18 cellular contexts compared by ENCODE assay signal in genomic region chr2:159758686-159759085, GRCh38. TPM values are rescaled to one million over a fixed set of nuclear protein-coding genes. Genes with fewer than 3 reads are reported as not detected.
DNase-seq lines count a peak whose midpoint lies in the region; ATAC-seq, FAIRE-seq and TF ChIP-seq lines count a peak whose summit lies in the region.
"Had no signal": no experiment of that assay in that cellular context is flagged by ENCODE, and none has a peak within 500 bp of the region (broad histone marks: within the 10 kb centered on the region; RNA-seq: fewer than 3 reads in every experiment).

No MANE protein-coding gene starts in this region.

- no peak for TF ChIP-seq EP300 in A549 (IDR thresholded peaks at IDR 0.05)

- FAIRE-seq in A549 (lab: Jason Lieb, UNC), result no peak

- H3K4me1 Mint-ChIP-seq in HFFc6 (ENCODE audit: low read depth) (peaks cover 22% of the 10 kb centered on the region), memory B cell (peaks cover 3% of the 10 kb centered on the region)
- no peaks in the 10 kb centered on the region for H3K4me1 Mint-ChIP-seq in stimulated activated memory B cell treated with anti-CD40 and anti-IgM and Interleukin-4, amounts not matched to agents 10 μg/mL and 1 μg/mL and 100 μg/mL, for 72 hours
- H3K4me1 Mint-ChIP-seq: activated naive CD8-positive, alpha-beta T cell treated with anti-CD3 and anti-CD28 coated beads for 36 hours; nephron progenitor cell; stimulated activated naive B cell treated with anti-CD40 and anti-IgM and Interleukin-4, amounts not matched to agents 10 μg/mL and 1 μg/mL and 100 μg/mL, for 72 hours had no signal

- H3K9me3 Mint-ChIP-seq in HFFc6 (no peaks in the 10 kb centered on the region), memory B cell (no peaks in the 10 kb centered on the region)
- no peaks in the 10 kb centered on the region for H3K9me3 Mint-ChIP-seq in stimulated activated memory B cell treated with anti-CD40 and anti-IgM and Interleukin-4, amounts not matched to agents 10 μg/mL and 1 μg/mL and 100 μg/mL, for 72 hours
- H3K9me3 Mint-ChIP-seq: activated naive CD8-positive, alpha-beta T cell treated with anti-CD3 and anti-CD28 coated beads for 36 hours; nephron progenitor cell; stimulated activated naive B cell treated with anti-CD40 and anti-IgM and Interleukin-4, amounts not matched to agents 10 μg/mL and 1 μg/mL and 100 μg/mL, for 72 hours had no signal

- H3K27ac Mint-ChIP-seq in HFFc6 (peak overlapping the region; percentile 38; the same call in 1 of the 2 replicates), memory B cell (peak overlapping the region; percentile 11)
- no peak overlapping the region for H3K27ac Mint-ChIP-seq in stimulated activated memory B cell treated with anti-CD40 and anti-IgM and Interleukin-4, amounts not matched to agents 10 μg/mL and 1 μg/mL and 100 μg/mL, for 72 hours
- H3K27ac Mint-ChIP-seq: nephron progenitor cell; stimulated activated naive B cell treated with anti-CD40 and anti-IgM and Interleukin-4, amounts not matched to agents 10 μg/mL and 1 μg/mL and 100 μg/mL, for 72 hours had no signal

- H3K4me2 ChIP-seq in A549, result no peak overlapping the region
- H3K4me2 ChIP-seq: hepatocyte had no signal

- H3K27me3 Mint-ChIP-seq in HFFc6 (ENCODE audit: insufficient read depth), result no peaks in the 10 kb centered on the region
- H3K27me3 Mint-ChIP-seq in memory B cell, result no peaks in the 10 kb centered on the region
- no peaks in the 10 kb centered on the region for H3K27me3 Mint-ChIP-seq in stimulated activated memory B cell treated with anti-CD40 and anti-IgM and Interleukin-4, amounts not matched to agents 10 μg/mL and 1 μg/mL and 100 μg/mL, for 72 hours
- H3K27me3 Mint-ChIP-seq: activated naive CD8-positive, alpha-beta T cell treated with anti-CD3 and anti-CD28 coated beads for 36 hours; stimulated activated naive B cell treated with anti-CD40 and anti-IgM and Interleukin-4, amounts not matched to agents 10 μg/mL and 1 μg/mL and 100 μg/mL, for 72 hours had no signal

- H3K36me3 Mint-ChIP-seq in HFFc6 (ENCODE audit: low read depth), result peaks cover 29% of the 10 kb centered on the region
- H3K36me3 Mint-ChIP-seq in memory B cell, result peaks cover 16% of the 10 kb centered on the region
- H3K36me3 Mint-ChIP-seq in stimulated activated memory B cell treated with anti-CD40 and anti-IgM and Interleukin-4, amounts not matched to agents 10 μg/mL and 1 μg/mL and 100 μg/mL, for 72 hours, result peaks cover 22% of the 10 kb centered on the region

- ATAC-seq in A549, result peak in 1 of 2 experiments; percentile 49; a peak in 3 of 6 replicates
- no peak for ATAC-seq in memory B cell (ENCODE audit: low read depth)
- no peak for ATAC-seq in GM19463 (IDR thresholded peaks at IDR 0.05; ENCODE audit: unreplicated experiment)
- no peak for ATAC-seq in stimulated activated memory B cell treated with anti-CD40 and anti-IgM and Interleukin-4, amounts not matched to agents 10 μg/mL and 1 μg/mL and 100 μg/mL, for 72 hours
- ATAC-seq: left ventricle myocardium superior; stimulated activated naive B cell treated with anti-CD40 and anti-IgM and Interleukin-4, amounts not matched to agents 10 μg/mL and 1 μg/mL and 100 μg/mL, for 72 hours had no signal

- H3K4me1 ChIP-seq in A549, result peaks cover 16% of the 10 kb centered on the region; the same call in 2 of the 3 replicates
- H3K4me1 ChIP-seq: HAP-1 had no signal

- CTCF ChIA-PET in A549 (lab: Yijun Ruan, JAX) (no interaction called here), HEK293T (lab: Yijun Ruan, JAX) (no interaction called here)

- POLR2A ChIA-PET in A549 (lab: Yijun Ruan, JAX) (no interaction called here), HEK293T (lab: Yijun Ruan, JAX) (no interaction called here)

- no peaks in the 10 kb centered on the region for H3K9me3 ChIP-seq in A549
- H3K9me3 ChIP-seq: HAP-1, sigmoid colon had no signal

- no peak overlapping the region for H3K4me3 Mint-ChIP-seq in HFFc6
- H3K4me3 Mint-ChIP-seq in memory B cell, result no peak overlapping the region
- no peak overlapping the region for H3K4me3 Mint-ChIP-seq in stimulated activated memory B cell treated with anti-CD40 and anti-IgM and Interleukin-4, amounts not matched to agents 10 μg/mL and 1 μg/mL and 100 μg/mL, for 72 hours
- H3K4me3 Mint-ChIP-seq: activated naive CD8-positive, alpha-beta T cell treated with anti-CD3 and anti-CD28 coated beads for 36 hours; nephron progenitor cell; stimulated activated naive B cell treated with anti-CD40 and anti-IgM and Interleukin-4, amounts not matched to agents 10 μg/mL and 1 μg/mL and 100 μg/mL, for 72 hours had no signal

- no peak for TF ChIP-seq POLR2A in A549 (IDR thresholded peaks at IDR 0.05; ENCODE audit: low read length)

- H3K27ac ChIP-seq in A549 (no peak overlapping the region), coronary artery (peak overlapping the region; percentile 18 to 39)
- H3K27ac ChIP-seq: hepatocyte, sigmoid colon had no signal

- no peak overlapping the region for H3K4me3 ChIP-seq in A549
- H3K4me3 ChIP-seq in coronary artery, result no peak overlapping the region
- H3K4me3 ChIP-seq: HAP-1, hepatocyte, sigmoid colon had no signal

- no peak for TF ChIP-seq CTCF in A549 (IDR thresholded peaks at IDR 0.05)
- TF ChIP-seq CTCF in HFFc6 (IDR thresholded peaks at IDR 0.05), result no peak
- TF ChIP-seq CTCF in coronary artery (IDR thresholded peaks at IDR 0.05), result no peak

- TF ChIP-seq RAD21 in A549 (conservative IDR thresholded peaks at IDR 0.05 in 1 of 2, IDR thresholded peaks at IDR 0.05 in 1 of 2), result no peak

- DNase-seq in A549 (ENCODE audit: low read depth in 1 of 2, low spot score in 1 of 2), result peak; percentile 6 to 75
- DNase-seq in HFFc6, result no peak
- DNase-seq in coronary artery (ENCODE audit: low spot score), result no peak
- DNase-seq in memory B cell (ENCODE audit: low spot score in 2 of 2), result no peak
- no peak for DNase-seq in HEK293T (ENCODE audit: extremely low spot score)
- DNase-seq in islet precursor cell, result no peak
- DNase-seq: activated naive CD8-positive, alpha-beta T cell treated with anti-CD3 and anti-CD28 coated beads for 36 hours; DMS153; left ventricle myocardium superior; NCI-H2029; NCI-H82; nephron progenitor cell; sigmoid colon; stimulated activated naive B cell treated with anti-CD40 and anti-IgM and Interleukin-4, amounts not matched to agents 10 μg/mL and 1 μg/mL and 100 μg/mL, for 72 hours had no signal

- 70% methylated on average over 1 of the region's 1 CpG for WGBS in A549 (ENCODE audit: missing lambda C conversion rate)

TF ChIP-seq in A549, 52 proteins besides CTCF, POLR2A, EP300 and RAD21 (continues in another document):
- no peak for TF ChIP-seq PHF8 (IDR thresholded peaks at IDR 0.05; ENCODE audit: borderline replicate concordance, low read depth)
- TF ChIP-seq HEYL (CRISPR knock-in tag; IDR thresholded peaks at IDR 0.05), result no peak
- no peak for TF ChIP-seq HOXB13 (CRISPR knock-in tag; IDR thresholded peaks at IDR 0.05; ENCODE audit: low read depth)
- no peak for TF ChIP-seq HES2 (IDR thresholded peaks at IDR 0.05)
- TF ChIP-seq FOSB (CRISPR knock-in tag; IDR thresholded peaks at IDR 0.05), result no peak
- no peak for TF ChIP-seq ZSCAN20 (CRISPR knock-in tag; IDR thresholded peaks at IDR 0.05)

TF ChIP-seq in HEK293T, 16 proteins besides CTCF, POLR2A, EP300 and RAD21:
- TF ChIP-seq FOXK2 (IDR thresholded peaks at IDR 0.05) (no peak), TARDBP (IDR thresholded peaks at IDR 0.05) (no peak), SP1 (IDR thresholded peaks at IDR 0.05) (no peak), HDGF (IDR thresholded peaks at IDR 0.05; ENCODE audit: borderline replicate concordance) (no peak), NFRKB (IDR thresholded peaks at IDR 0.05) (no peak), L3MBTL2 (conservative IDR thresholded peaks at IDR 0.05) (no peak), ELF4 (IDR thresholded peaks at IDR 0.05) (no peak), ZNF384 (IDR thresholded peaks at IDR 0.05) (no peak), SUZ12 (IDR thresholded peaks at IDR 0.05) (no peak), PKNOX1 (IDR thresholded peaks at IDR 0.05) (no peak), BHLHE40 (IDR thresholded peaks at IDR 0.05; ENCODE audit: borderline replicate concordance) (no peak), ARNT (IDR thresholded peaks at IDR 0.05) (no peak), FOXA1 (IDR thresholded peaks at IDR 0.05) (no peak), LEF1 (IDR thresholded peaks at IDR 0.05; ENCODE audit: borderline replicate concordance) (no peak), FOXM1 (IDR thresholded peaks at IDR 0.05; ENCODE audit: borderline replicate concordance) (no peak), CTBP1 (IDR thresholded peaks at IDR 0.05; ENCODE audit: borderline replicate concordance) (no peak)

RNA-seq across cellular contexts. Expression of gene CD302, which starts 39.3 kb away (rescaled TPM):
- polyA plus RNA-seq in A549 (2011; rRNA removed) (8.4 and 8.7 TPM in 2 replicates), A549 (2017; fragmentation: RNase III; extraction: RNeasy Plus Mini Kit Qiagen cat#74134 plus additional on column Dnase treatment) (2.4 to 2.9 TPM (median 2.5 TPM) in 3 replicates)
- 1.3 and 1.5 TPM in 2 replicates for polyA plus RNA-seq in A549 (2012; cell fraction: cytosol; rRNA removed)
- 0.42 and 0.58 TPM in 2 replicates for polyA plus RNA-seq in A549 (2012; cell fraction: nucleus; rRNA removed)
- 2.0 and 2.5 TPM in 2 replicates for polyA minus RNA-seq in A549 (2011; rRNA and poly(A)+ RNA removed)
- total RNA-seq in HFFc6 (2021; fragmentation: NEBNext Ultra II Directional; extraction: Animal tissue kit (Norgen Biotek cat#: 25700)), result 1 to 10 TPM; 1.9 to 5.6 (median 4.2) TPM

RNA-seq across cellular contexts. Expression of gene MARCHF7, which starts 46.4 kb away (rescaled TPM):
- polyA plus RNA-seq in A549 (2011; rRNA removed) (66.4 and 68.6 TPM in 2 replicates), A549 (2017; fragmentation: RNase III; extraction: RNeasy Plus Mini Kit Qiagen cat#74134 plus additional on column Dnase treatment) (64.3 to 70.7 TPM (median 65.3 TPM) in 3 replicates)
- 12.5 and 14.6 TPM in 2 replicates for polyA plus RNA-seq in A549 (2012; cell fraction: cytosol; rRNA removed)
- 10.8 and 14.8 TPM in 2 replicates for polyA plus RNA-seq in A549 (2012; cell fraction: nucleus; rRNA removed)
- 33.5 and 33.8 TPM in 2 replicates for polyA minus RNA-seq in A549 (2011; rRNA and poly(A)+ RNA removed)
- total RNA-seq in HFFc6 (2021; fragmentation: NEBNext Ultra II Directional; extraction: Animal tissue kit (Norgen Biotek cat#: 25700)), result 10 to 100 TPM; 73.8 to 91.5 (median 84.7) TPM

Comparison
In these comparisons a context has a peak if more than half of its experiments do, and no peak if none do; other contexts are left out.
1. DNase-seq: peak in A549 (2 of 2); none in HFFc6 (single experiment), coronary artery (single experiment), memory B cell (0 of 2), HEK293T (single experiment) and islet precursor cell (single experiment).
2. H3K27ac ChIP-seq: peak in coronary artery (2 of 2); none in A549 (0 of 2).